ENCODE assay signal across 1 cellular context in the genomic region with DNA sequence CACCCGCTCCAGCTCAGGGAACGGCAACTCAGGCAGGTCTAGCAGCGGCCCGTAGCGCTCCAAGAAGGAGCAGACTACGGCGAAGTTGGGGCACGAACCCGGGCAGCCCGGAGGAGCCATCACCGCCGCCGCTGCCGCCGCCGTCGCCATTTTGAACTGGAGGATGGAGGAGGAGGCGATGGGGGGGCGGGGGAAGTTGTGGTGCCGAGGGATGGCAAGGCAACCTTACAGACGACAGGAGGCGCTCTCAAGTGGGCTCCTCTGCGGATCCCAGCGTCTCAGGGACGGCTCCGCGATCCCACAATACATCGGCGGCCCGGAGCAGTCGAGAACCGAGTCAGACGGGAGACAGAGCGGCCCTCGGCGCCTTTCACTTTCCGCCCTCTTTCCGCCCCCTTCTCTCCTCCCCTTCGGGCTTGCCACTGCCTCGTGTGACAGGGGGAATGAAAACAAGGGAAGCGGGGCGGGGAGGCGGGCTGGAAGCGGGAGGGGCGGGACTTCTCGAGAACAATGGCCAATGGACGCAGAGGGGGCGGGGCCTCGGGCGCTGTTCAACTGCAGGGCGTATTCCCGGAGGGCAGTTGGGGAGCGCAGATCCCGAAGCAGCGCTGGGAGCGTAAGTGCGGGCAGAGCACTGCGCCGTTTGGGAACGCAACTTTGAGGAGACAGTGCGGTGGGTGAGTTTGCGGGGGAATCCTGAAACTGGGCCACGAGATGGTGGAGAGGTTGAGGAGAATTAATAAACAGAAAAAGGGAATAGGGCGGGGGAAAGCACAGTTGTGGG.
TF ChIP-seq lines count a peak whose summit lies in the region.

A gene (plus strand): TSS at position 580 of the 784 bp plus-strand sequence. CDS start 21,353 bp downstream, outside the sequence.
A gene with protein sequence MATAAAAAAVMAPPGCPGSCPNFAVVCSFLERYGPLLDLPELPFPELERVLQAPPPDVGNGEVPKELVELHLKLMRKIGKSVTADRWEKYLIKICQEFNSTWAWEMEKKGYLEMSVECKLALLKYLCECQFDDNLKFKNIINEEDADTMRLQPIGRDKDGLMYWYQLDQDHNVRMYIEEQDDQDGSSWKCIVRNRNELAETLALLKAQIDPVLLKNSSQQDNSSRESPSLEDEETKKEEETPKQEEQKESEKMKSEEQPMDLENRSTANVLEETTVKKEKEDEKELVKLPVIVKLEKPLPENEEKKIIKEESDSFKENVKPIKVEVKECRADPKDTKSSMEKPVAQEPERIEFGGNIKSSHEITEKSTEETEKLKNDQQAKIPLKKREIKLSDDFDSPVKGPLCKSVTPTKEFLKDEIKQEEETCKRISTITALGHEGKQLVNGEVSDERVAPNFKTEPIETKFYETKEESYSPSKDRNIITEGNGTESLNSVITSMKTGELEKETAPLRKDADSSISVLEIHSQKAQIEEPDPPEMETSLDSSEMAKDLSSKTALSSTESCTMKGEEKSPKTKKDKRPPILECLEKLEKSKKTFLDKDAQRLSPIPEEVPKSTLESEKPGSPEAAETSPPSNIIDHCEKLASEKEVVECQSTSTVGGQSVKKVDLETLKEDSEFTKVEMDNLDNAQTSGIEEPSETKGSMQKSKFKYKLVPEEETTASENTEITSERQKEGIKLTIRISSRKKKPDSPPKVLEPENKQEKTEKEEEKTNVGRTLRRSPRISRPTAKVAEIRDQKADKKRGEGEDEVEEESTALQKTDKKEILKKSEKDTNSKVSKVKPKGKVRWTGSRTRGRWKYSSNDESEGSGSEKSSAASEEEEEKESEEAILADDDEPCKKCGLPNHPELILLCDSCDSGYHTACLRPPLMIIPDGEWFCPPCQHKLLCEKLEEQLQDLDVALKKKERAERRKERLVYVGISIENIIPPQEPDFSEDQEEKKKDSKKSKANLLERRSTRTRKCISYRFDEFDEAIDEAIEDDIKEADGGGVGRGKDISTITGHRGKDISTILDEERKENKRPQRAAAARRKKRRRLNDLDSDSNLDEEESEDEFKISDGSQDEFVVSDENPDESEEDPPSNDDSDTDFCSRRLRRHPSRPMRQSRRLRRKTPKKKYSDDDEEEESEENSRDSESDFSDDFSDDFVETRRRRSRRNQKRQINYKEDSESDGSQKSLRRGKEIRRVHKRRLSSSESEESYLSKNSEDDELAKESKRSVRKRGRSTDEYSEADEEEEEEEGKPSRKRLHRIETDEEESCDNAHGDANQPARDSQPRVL (N-terminal part only) (minus strand): TSS at position 158 of the 784 bp plus-strand sequence. CDS start 8 bp downstream, at position 150.

TF ChIP-seq in HepG2, 621 proteins besides CTCF, POLR2A, EP300 and RAD21 (continued from another document and continues in another):
- TF ChIP-seq, protein P1, sequence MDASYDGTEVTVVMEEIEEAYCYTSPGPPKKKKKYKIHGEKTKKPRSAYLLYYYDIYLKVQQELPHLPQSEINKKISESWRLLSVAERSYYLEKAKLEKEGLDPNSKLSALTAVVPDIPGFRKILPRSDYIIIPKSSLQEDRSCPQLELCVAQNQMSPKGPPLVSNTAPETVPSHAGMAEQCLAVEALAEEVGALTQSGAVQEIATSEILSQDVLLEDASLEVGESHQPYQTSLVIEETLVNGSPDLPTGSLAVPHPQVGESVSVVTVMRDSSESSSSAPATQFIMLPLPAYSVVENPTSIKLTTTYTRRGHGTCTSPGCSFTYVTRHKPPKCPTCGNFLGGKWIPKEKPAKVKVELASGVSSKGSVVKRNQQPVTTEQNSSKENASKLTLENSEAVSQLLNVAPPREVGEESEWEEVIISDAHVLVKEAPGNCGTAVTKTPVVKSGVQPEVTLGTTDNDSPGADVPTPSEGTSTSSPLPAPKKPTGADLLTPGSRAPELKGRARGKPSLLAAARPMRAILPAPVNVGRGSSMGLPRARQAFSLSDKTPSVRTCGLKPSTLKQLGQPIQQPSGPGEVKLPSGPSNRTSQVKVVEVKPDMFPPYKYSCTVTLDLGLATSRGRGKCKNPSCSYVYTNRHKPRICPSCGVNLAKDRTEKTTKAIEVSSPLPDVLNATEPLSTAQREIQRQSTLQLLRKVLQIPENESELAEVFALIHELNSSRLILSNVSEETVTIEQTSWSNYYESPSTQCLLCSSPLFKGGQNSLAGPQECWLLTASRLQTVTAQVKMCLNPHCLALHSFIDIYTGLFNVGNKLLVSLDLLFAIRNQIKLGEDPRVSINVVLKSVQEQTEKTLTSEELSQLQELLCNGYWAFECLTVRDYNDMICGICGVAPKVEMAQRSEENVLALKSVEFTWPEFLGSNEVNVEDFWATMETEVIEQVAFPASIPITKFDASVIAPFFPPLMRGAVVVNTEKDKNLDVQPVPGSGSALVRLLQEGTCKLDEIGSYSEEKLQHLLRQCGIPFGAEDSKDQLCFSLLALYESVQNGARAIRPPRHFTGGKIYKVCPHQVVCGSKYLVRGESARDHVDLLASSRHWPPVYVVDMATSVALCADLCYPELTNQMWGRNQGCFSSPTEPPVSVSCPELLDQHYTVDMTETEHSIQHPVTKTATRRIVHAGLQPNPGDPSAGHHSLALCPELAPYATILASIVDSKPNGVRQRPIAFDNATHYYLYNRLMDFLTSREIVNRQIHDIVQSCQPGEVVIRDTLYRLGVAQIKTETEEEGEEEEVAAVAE (CRISPR knock-in tag; IDR thresholded peaks at IDR 0.05; ENCODE audit: borderline replicate concordance) = 0 out of 2 replicates have a peak, but pooled peaks have one; percentile 10
- TF ChIP-seq MEF2D (CRISPR knock-in tag; IDR thresholded peaks at IDR 0.05) (0 out of 2 replicates have a peak, but pooled peaks have one; percentile 19), XBP1 (CRISPR knock-in tag; IDR thresholded peaks at IDR 0.05) (no peak), KDM5B (CRISPR knock-in tag; IDR thresholded peaks at IDR 0.05; ENCODE audit: borderline replicate concordance) (no peak; the same call in 1 of the 2 replicates), ZNF703 (CRISPR knock-in tag; IDR thresholded peaks at IDR 0.05; ENCODE audit: borderline replicate concordance) (no peak), BRD4 (CRISPR knock-in tag; IDR thresholded peaks at IDR 0.05) (peak; percentile 46; the same call in 1 of the 2 replicates), RXRA (CRISPR knock-in tag; IDR thresholded peaks at IDR 0.05) (peak; percentile 67; the same call in 1 of the 2 replicates), MED13 (CRISPR knock-in tag; IDR thresholded peaks at IDR 0.05) (0 out of 2 replicates have a peak, but pooled peaks have one; percentile 35), GABPA (IDR thresholded peaks at IDR 0.05; ENCODE audit: low read depth, low read length) (peak; percentile 56), GABPA (CRISPR knock-in tag; IDR thresholded peaks at IDR 0.05; ENCODE audit: low read depth) (peak; percentile 82), ZNF563 (CRISPR knock-in tag; IDR thresholded peaks at IDR 0.05) (peak; percentile 77), SP5 (CRISPR knock-in tag; IDR thresholded peaks at IDR 0.05; ENCODE audit: borderline replicate concordance, low read depth) (peak; percentile 47; the same call in 1 of the 2 replicates), ZNF230 (CRISPR knock-in tag; IDR thresholded peaks at IDR 0.05) (no peak), ZNF350 (CRISPR knock-in tag; IDR thresholded peaks at IDR 0.05; ENCODE audit: borderline replicate concordance, low read depth) (peak; percentile 64; the same call in 1 of the 2 replicates), ZBTB42 (CRISPR knock-in tag; IDR thresholded peaks at IDR 0.05) (peak; percentile 26; the same call in 1 of the 2 replicates), KMT2B (CRISPR knock-in tag; IDR thresholded peaks at IDR 0.05) (peak; percentile 82), MATR3 (CRISPR knock-in tag; IDR thresholded peaks at IDR 0.05) (no peak), PHF21A (CRISPR knock-in tag; IDR thresholded peaks at IDR 0.05) (peak; percentile 62), ELF3 (CRISPR knock-in tag; IDR thresholded peaks at IDR 0.05) (peak; percentile 62), KDM1A (CRISPR knock-in tag; IDR thresholded peaks at IDR 0.05) (0 out of 2 replicates have a peak, but pooled peaks have one; percentile 30), NFE2L1 (CRISPR knock-in tag; IDR thresholded peaks at IDR 0.05; ENCODE audit: borderline replicate concordance) (no peak), ZNF530 (CRISPR knock-in tag; IDR thresholded peaks at IDR 0.05; ENCODE audit: low read depth) (0 out of 2 replicates have a peak, but pooled peaks have one; percentile 62), RXRB (CRISPR knock-in tag; IDR thresholded peaks at IDR 0.05; ENCODE audit: borderline replicate concordance) (peak; percentile 10; the same call in 1 of the 2 replicates), ZNF564 (CRISPR knock-in tag; IDR thresholded peaks at IDR 0.05) (no peak), FOXJ3 (CRISPR knock-in tag; IDR thresholded peaks at IDR 0.05; ENCODE audit: borderline replicate concordance) (no peak), ZNF737 (CRISPR knock-in tag; IDR thresholded peaks at IDR 0.05; ENCODE audit: borderline replicate concordance) (no peak), NONO (IDR thresholded peaks at IDR 0.05) (no peak), NONO (CRISPR knock-in tag; conservative IDR thresholded peaks at IDR 0.05) (peak; percentile 76)
- TF ChIP-seq, protein P2, sequence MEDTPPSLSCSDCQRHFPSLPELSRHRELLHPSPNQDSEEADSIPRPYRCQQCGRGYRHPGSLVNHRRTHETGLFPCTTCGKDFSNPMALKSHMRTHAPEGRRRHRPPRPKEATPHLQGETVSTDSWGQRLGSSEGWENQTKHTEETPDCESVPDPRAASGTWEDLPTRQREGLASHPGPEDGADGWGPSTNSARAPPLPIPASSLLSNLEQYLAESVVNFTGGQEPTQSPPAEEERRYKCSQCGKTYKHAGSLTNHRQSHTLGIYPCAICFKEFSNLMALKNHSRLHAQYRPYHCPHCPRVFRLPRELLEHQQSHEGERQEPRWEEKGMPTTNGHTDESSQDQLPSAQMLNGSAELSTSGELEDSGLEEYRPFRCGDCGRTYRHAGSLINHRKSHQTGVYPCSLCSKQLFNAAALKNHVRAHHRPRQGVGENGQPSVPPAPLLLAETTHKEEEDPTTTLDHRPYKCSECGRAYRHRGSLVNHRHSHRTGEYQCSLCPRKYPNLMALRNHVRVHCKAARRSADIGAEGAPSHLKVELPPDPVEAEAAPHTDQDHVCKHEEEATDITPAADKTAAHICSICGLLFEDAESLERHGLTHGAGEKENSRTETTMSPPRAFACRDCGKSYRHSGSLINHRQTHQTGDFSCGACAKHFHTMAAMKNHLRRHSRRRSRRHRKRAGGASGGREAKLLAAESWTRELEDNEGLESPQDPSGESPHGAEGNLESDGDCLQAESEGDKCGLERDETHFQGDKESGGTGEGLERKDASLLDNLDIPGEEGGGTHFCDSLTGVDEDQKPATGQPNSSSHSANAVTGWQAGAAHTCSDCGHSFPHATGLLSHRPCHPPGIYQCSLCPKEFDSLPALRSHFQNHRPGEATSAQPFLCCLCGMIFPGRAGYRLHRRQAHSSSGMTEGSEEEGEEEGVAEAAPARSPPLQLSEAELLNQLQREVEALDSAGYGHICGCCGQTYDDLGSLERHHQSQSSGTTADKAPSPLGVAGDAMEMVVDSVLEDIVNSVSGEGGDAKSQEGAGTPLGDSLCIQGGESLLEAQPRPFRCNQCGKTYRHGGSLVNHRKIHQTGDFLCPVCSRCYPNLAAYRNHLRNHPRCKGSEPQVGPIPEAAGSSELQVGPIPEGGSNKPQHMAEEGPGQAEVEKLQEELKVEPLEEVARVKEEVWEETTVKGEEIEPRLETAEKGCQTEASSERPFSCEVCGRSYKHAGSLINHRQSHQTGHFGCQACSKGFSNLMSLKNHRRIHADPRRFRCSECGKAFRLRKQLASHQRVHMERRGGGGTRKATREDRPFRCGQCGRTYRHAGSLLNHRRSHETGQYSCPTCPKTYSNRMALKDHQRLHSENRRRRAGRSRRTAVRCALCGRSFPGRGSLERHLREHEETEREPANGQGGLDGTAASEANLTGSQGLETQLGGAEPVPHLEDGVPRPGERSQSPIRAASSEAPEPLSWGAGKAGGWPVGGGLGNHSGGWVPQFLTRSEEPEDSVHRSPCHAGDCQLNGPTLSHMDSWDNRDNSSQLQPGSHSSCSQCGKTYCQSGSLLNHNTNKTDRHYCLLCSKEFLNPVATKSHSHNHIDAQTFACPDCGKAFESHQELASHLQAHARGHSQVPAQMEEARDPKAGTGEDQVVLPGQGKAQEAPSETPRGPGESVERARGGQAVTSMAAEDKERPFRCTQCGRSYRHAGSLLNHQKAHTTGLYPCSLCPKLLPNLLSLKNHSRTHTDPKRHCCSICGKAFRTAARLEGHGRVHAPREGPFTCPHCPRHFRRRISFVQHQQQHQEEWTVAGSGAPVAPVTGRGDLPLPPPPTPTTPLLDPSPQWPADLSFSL (CRISPR knock-in tag; IDR thresholded peaks at IDR 0.05) = no peak
- TF ChIP-seq, protein P3, sequence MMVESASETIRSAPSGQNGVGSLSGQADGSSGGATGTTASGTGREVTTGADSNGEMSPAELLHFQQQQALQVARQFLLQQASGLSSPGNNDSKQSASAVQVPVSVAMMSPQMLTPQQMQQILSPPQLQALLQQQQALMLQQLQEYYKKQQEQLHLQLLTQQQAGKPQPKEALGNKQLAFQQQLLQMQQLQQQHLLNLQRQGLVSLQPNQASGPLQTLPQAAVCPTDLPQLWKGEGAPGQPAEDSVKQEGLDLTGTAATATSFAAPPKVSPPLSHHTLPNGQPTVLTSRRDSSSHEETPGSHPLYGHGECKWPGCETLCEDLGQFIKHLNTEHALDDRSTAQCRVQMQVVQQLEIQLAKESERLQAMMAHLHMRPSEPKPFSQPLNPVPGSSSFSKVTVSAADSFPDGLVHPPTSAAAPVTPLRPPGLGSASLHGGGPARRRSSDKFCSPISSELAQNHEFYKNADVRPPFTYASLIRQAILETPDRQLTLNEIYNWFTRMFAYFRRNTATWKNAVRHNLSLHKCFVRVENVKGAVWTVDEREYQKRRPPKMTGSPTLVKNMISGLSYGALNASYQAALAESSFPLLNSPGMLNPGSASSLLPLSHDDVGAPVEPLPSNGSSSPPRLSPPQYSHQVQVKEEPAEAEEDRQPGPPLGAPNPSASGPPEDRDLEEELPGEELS (CRISPR knock-in tag; IDR thresholded peaks at IDR 0.05) = 0 out of 2 replicates have a peak, but pooled peaks have one; percentile 11
- TF ChIP-seq, protein P4, sequence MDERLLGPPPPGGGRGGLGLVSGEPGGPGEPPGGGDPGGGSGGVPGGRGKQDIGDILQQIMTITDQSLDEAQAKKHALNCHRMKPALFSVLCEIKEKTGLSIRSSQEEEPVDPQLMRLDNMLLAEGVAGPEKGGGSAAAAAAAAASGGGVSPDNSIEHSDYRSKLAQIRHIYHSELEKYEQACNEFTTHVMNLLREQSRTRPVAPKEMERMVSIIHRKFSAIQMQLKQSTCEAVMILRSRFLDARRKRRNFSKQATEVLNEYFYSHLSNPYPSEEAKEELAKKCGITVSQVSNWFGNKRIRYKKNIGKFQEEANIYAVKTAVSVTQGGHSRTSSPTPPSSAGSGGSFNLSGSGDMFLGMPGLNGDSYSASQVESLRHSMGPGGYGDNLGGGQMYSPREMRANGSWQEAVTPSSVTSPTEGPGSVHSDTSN (CRISPR knock-in tag; IDR thresholded peaks at IDR 0.05) = no peak
- TF ChIP-seq, protein P5, sequence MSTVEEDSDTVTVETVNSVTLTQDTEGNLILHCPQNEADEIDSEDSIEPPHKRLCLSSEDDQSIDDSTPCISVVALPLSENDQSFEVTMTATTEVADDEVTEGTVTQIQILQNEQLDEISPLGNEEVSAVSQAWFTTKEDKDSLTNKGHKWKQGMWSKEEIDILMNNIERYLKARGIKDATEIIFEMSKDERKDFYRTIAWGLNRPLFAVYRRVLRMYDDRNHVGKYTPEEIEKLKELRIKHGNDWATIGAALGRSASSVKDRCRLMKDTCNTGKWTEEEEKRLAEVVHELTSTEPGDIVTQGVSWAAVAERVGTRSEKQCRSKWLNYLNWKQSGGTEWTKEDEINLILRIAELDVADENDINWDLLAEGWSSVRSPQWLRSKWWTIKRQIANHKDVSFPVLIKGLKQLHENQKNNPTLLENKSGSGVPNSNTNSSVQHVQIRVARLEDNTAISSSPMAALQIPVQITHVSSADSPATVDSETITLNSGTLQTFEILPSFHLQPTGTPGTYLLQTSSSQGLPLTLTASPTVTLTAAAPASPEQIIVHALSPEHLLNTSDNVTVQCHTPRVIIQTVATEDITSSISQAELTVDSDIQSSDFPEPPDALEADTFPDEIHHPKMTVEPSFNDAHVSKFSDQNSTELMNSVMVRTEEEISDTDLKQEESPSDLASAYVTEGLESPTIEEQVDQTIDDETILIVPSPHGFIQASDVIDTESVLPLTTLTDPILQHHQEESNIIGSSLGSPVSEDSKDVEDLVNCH (CRISPR knock-in tag; IDR thresholded peaks at IDR 0.05) = no peak
